10 cellular contexts compared by ENCODE assay signal in genomic region chr1:85406887-85407593, GRCh38. TPM values are rescaled to one million over a fixed set of nuclear protein-coding genes. Genes with fewer than 3 reads are reported as not detected.
DNase-seq lines count a peak whose midpoint lies in the region; ATAC-seq and TF ChIP-seq lines count a peak whose summit lies in the region.
"Had no signal": no experiment of that assay in that cellular context is flagged by ENCODE, and none has a peak within 500 bp of the region (broad histone marks: within the 10 kb centered on the region; RNA-seq: fewer than 3 reads in every experiment).

No MANE protein-coding gene starts in this region.

- TF ChIP-seq POLR2A in thyroid gland (IDR thresholded peaks at IDR 0.05) = no peak

- H3K9me3 ChIP-seq in duodenal mucosa (ENCODE audit: control insufficient read depth in 1 of 2, low read length in 2 of 2) (no peaks in the 10 kb centered on the region), lung (ENCODE audit: control insufficient read depth in 2 of 2, insufficient read depth in 1 of 2, low read length in 1 of 2) (no peaks in the 10 kb centered on the region), thyroid gland (no peaks in the 10 kb centered on the region)

- H3K4me1 ChIP-seq in duodenal mucosa (ENCODE audit: control insufficient read depth in 1 of 2, insufficient read depth in 2 of 2, low read length in 2 of 2) (peaks cover 0 to 5% of the 10 kb centered on the region in 2 donors), lung (ENCODE audit: control insufficient read depth in 2 of 2, insufficient read depth in 2 of 2, low read length in 2 of 2) (peaks cover 0 to 7% of the 10 kb centered on the region in 2 donors), thyroid gland (peaks cover 44 to 58% of the 10 kb centered on the region in 2 donors)

- 46 to 77% methylated on average over 4 of the region's 4 CpGs for WGBS in lung, 2 donors
- WGBS in thyroid gland, 2 donors = 11 to 14% methylated on average over 4 of the region's 4 CpGs

- ATAC-seq in lung (ENCODE audit: insufficient read depth, low FRiP score) = peak; percentile 87
- no peak for ATAC-seq in GM18867 (IDR thresholded peaks at IDR 0.05; ENCODE audit: unreplicated experiment)
- no peak for ATAC-seq in HG03469 (IDR thresholded peaks at IDR 0.05; ENCODE audit: unreplicated experiment)
- no peak for ATAC-seq in GM21423 (IDR thresholded peaks at IDR 0.05; ENCODE audit: unreplicated experiment)

- peak overlapping the region; percentile 1 to 5 for H3K4me3 ChIP-seq in duodenal mucosa (ENCODE audit: low read depth in 1 of 2, low read length in 2 of 2)
- no peak overlapping the region for H3K4me3 ChIP-seq in lung
- H3K4me3 ChIP-seq in thyroid gland (replicated peaks in 1 of 3) = no peak overlapping the region

- H3K36me3 ChIP-seq in duodenal mucosa (ENCODE audit: control insufficient read depth in 1 of 2, insufficient read depth in 2 of 2, low read length in 2 of 2) (no peaks in the 10 kb centered on the region), lung (ENCODE audit: control insufficient read depth in 2 of 2, insufficient read depth in 2 of 2, low read length in 2 of 2) (no peaks in the 10 kb centered on the region), thyroid gland (no peaks in the 10 kb centered on the region)

- no peak overlapping the region for H3K9ac ChIP-seq in duodenal mucosa (ENCODE audit: low read depth in 1 of 2, low read length in 2 of 2)

- intact Hi-C loops in thyroid gland (cut with DNase I) = no loop called here

- H3K27me3 ChIP-seq in duodenal mucosa (ENCODE audit: control insufficient read depth in 1 of 2, insufficient read depth in 2 of 2, low read length in 2 of 2) (no peaks in the 10 kb centered on the region), lung (ENCODE audit: control insufficient read depth, insufficient read depth) (no peaks in the 10 kb centered on the region), thyroid gland (no peaks in the 10 kb centered on the region)

- peak; percentile 24 for DNase-seq in LoVo (ENCODE audit: low spot score)
- DNase-seq in lung (ENCODE audit: low spot score) = peak; percentile 51
- DNase-seq in thyroid gland = peak; percentile 59 to 69
- no peak for DNase-seq in D341Med (ENCODE audit: low spot score)
- DNase-seq: activated naive CD4-positive, alpha-beta T cell treated with anti-CD3 and anti-CD28 coated beads for 36 hours; NCI-H187 treated with DMSO at 0.1 percent for 48 hours had no signal

- no peak for TF ChIP-seq CTCF in lung (IDR thresholded peaks at IDR 0.05; ENCODE audit: control extremely low read depth, extremely low read depth)
- peak in 1 of 6 experiments; percentile 8 for TF ChIP-seq CTCF in thyroid gland (IDR thresholded peaks at IDR 0.05)

- H3K27ac ChIP-seq in duodenal mucosa (ENCODE audit: low read depth, low read length) = no peak overlapping the region
- H3K27ac ChIP-seq in lung (ENCODE audit: low read depth in 1 of 2, low read length in 1 of 2) = no peak overlapping the region
- H3K27ac ChIP-seq in thyroid gland = peak overlapping the region; percentile 81 to 93 (median 88)

RNA-seq across cellular contexts. Expression of gene DDAH1, which starts 57.9 kb away (rescaled TPM):
- 10 to 100 TPM; 48.3 to 57.2 TPM for total RNA-seq in lung
- polyA plus RNA-seq in lung = 10 to 100 TPM; 13.6 to 29.1 TPM
- 10 to 100 TPM; 17.5 to 64.2 (median 40.0) TPM for total RNA-seq in thyroid gland
- total RNA-seq: activated naive CD4-positive, alpha-beta T cell treated with anti-CD3 and anti-CD28 coated beads for 36 hours had no signal

Comparison
In these comparisons a context has a peak if more than half of its experiments do, and no peak if none do; other contexts are left out.
1. H3K27ac ChIP-seq: peak in thyroid gland (3 of 3); none in duodenal mucosa (single experiment) and lung (0 of 2).
2. H3K4me3 ChIP-seq: peak in duodenal mucosa (2 of 2); none in lung (single experiment) and thyroid gland (0 of 3).